8 cellular contexts compared by ENCODE assay signal in the genomic region with DNA sequence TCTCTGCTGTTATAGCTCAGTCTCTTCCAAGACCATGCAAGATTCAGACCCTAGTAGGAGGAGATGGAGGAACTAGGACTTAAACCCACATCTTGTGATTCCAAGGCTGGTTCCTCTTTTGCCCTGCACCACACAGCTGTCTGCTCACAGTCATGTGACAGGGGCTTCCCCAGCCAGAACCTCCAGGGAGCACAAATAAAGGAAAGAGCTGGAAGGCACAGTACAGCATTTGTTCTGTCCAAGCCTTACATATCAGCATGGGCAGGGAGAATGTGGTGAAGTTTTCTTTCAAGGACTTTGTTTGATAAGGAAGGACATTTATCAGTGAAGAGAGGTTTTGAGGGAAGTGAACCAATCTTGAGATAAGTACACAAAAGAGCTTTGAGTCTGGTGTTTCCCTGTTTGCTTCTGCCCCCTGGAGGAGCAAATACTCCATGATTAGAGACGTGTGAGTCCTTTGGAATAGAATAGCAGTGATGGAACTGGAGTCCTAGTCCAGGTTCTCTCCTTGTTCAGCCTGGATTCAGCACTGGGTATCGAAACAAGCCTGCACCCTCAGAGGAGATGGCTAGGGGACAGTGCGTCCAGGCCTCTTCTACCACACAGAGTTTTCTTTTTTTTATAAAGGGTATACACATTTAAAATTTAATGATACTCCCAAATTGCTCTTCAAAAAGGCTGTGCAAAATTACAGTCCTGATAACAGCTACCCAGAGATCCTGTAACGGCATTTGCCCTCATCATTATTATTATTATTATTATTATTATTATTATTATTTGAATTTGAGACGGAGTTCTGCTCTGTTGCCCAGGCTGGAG. TPM values are rescaled to one million over a fixed set of nuclear protein-coding genes. Genes with fewer than 3 reads are reported as not detected.
DNase-seq lines count a peak whose midpoint lies in the region; ATAC-seq and TF ChIP-seq lines count a peak whose summit lies in the region.

No MANE protein-coding gene starts in this region.

- H3K9me3 Mint-ChIP-seq in nephron progenitor cell, result no peaks in the 10 kb centered on the region

- H3K4me3 ChIP-seq in fibroblast of the aortic adventitia (ENCODE audit: low read depth, low read length), result no peak overlapping the region

- no peaks in the 10 kb centered on the region for H3K36me3 Mint-ChIP-seq in nephron progenitor cell (ENCODE audit: low read depth)

- peaks cover 2% of the 10 kb centered on the region for H3K27me3 Mint-ChIP-seq in nephron progenitor cell (ENCODE audit: low read depth, poor library complexity)

- peak overlapping the region; percentile 37 for H3K27ac Mint-ChIP-seq in nephron progenitor cell

- ATAC-seq in GM19455 (IDR thresholded peaks at IDR 0.05; ENCODE audit: unreplicated experiment) (peak; percentile 88), HG03520 (IDR thresholded peaks at IDR 0.05; ENCODE audit: unreplicated experiment) (peak; percentile 93)

- no peak overlapping the region for H3K4me3 Mint-ChIP-seq in nephron progenitor cell

- TF ChIP-seq CTCF in fibroblast of the aortic adventitia (IDR thresholded peaks at IDR 0.05; ENCODE audit: insufficient read depth, low read length) (peak; percentile 76), nephron progenitor cell (IDR thresholded peaks at IDR 0.05) (peak; percentile 62)

- H3K4me1 Mint-ChIP-seq in nephron progenitor cell, result peaks cover 9% of the 10 kb centered on the region

- peak; percentile 19 for DNase-seq in DMS79 treated with DMSO at 0.1 percent for 48 hours (lab: John Stamatoyannopoulos, UW)
- peak; percentile 85 for DNase-seq in NCI-H82 treated with DMSO at 0.1 percent for 48 hours (lab: John Stamatoyannopoulos, UW; ENCODE audit: unreplicated experiment)
- peak; percentile 13 for DNase-seq in activated T-helper 1 cell treated with Interleukin-2 at 50 U/mL for 16 hours (ENCODE audit: low read depth)
- DNase-seq in fibroblast of the aortic adventitia (ENCODE audit: low read depth), result peak; percentile 93
- DNase-seq in nephron progenitor cell, result peak; percentile 41
- no peak for DNase-seq in NK-92 (lab: John Stamatoyannopoulos, UW; ENCODE audit: unreplicated experiment)

RNA-seq across cellular contexts. Expression of gene CASP10, which starts 24.6 kb away (rescaled TPM):
- total RNA-seq in fibroblast of the aortic adventitia (ENCODE audit: low replicate concordance), result 4.8 and 9.1 TPM in 2 replicates

RNA-seq across cellular contexts. Expression of gene CFLAR, which starts 42.4 kb away (rescaled TPM):
- 71.5 and 134 TPM in 2 replicates for total RNA-seq in fibroblast of the aortic adventitia (ENCODE audit: low replicate concordance)
